Comparison of ENCODE assay signal across 8 cellular contexts in genomic region chr3:170128977-170129431, GRCh38. TPM values are rescaled to one million over a fixed set of nuclear protein-coding genes. Genes with fewer than 3 reads are reported as not detected.
DNase-seq lines count a peak whose midpoint lies in the region; ATAC-seq and TF ChIP-seq lines count a peak whose summit lies in the region.

No MANE protein-coding gene starts in this region.

- in situ Hi-C loops in HAP-1 (cut with MboI; ENCODE audit: low sequenced_read_pairs) = no loop called here

- H3K36me3 ChIP-seq in CD8-positive, alpha-beta T cell (ENCODE audit: insufficient read depth, low read length) = peaks cover 12% of the 10 kb centered on the region
- H3K36me3 ChIP-seq in HAP-1 (replicated peaks) (peaks cover 22% of the 10 kb centered on the region), body of pancreas (replicated peaks in 1 of 2; ENCODE audit: insufficient read depth in 1 of 2, low read depth in 2 of 2) (peaks cover 10 to 12% of the 10 kb centered on the region in 2 donors)

- POLR2A ChIA-PET in CD8-positive, alpha-beta T cell (lab: Charles Lee) = interaction anchor here (0.6 to 1.1 kb wide), 4 partner anchors 16 to 300 kb away, joined by 3 to 4 read pairs (median 3); partner anchors contain the start of gene PHC3

- peaks cover 63% of the 10 kb centered on the region for H3K36me3 Mint-ChIP-seq in CD8-positive, alpha-beta T cell

- peak; percentile 56; the same call in 1 of the 2 replicates for TF ChIP-seq POLR2A in Raji (IDR thresholded peaks at IDR 0.05; ENCODE audit: insufficient read depth, low read depth, low read length)
- no peak for TF ChIP-seq POLR2A in body of pancreas (IDR thresholded peaks at IDR 0.05)

- no peaks in the 10 kb centered on the region for H3K27me3 Mint-ChIP-seq in CD8-positive, alpha-beta T cell (ENCODE audit: low read depth)

- H3K4me3 ChIP-seq in CD8-positive, alpha-beta T cell (ENCODE audit: low read depth, low read length) = no peak overlapping the region
- H3K4me3 ChIP-seq in HAP-1 (no peak overlapping the region), body of pancreas (no peak overlapping the region)

- WGBS in body of pancreas, 2 donors = 91 to 93% methylated on average over 1 of the region's 1 CpG

- ATAC-seq in CD8-positive, alpha-beta T cell = peak; percentile 34
- peak; percentile 61 for ATAC-seq in GM19035 (IDR thresholded peaks at IDR 0.05; ENCODE audit: unreplicated experiment)
- peak; percentile 44 for ATAC-seq in HG03103 (IDR thresholded peaks at IDR 0.05; ENCODE audit: low read depth, unreplicated experiment)
- ATAC-seq in left colon = peak; percentile 18
- ATAC-seq in body of pancreas = no peak

- no peak for TF ChIP-seq CTCF in CD8-positive, alpha-beta T cell (IDR thresholded peaks at IDR 0.05)
- TF ChIP-seq CTCF in body of pancreas (IDR thresholded peaks at IDR 0.05) = no peak

- H3K9me3 ChIP-seq in CD8-positive, alpha-beta T cell (ENCODE audit: low read length) = peaks cover 5% of the 10 kb centered on the region
- no peaks in the 10 kb centered on the region for H3K9me3 ChIP-seq in HAP-1
- no peaks in the 10 kb centered on the region for H3K9me3 ChIP-seq in body of pancreas

- no peak overlapping the region for H3K27ac ChIP-seq in CD8-positive, alpha-beta T cell (ENCODE audit: low read depth, low read length)
- H3K27ac ChIP-seq in body of pancreas = no peak overlapping the region

- intact Hi-C loops in CD8-positive, alpha-beta T cell (cut with DNase I, micrococcal nuclease) = loop anchor here in 1 of 2 experiments (5.0 kb wide), 2 partner anchors 33 to 48 kb away; no protein-coding TSS in a partner anchor
- intact Hi-C loops in left colon (cut with DNase I, micrococcal nuclease) (no loop called here), body of pancreas (cut with DNase I) (no loop called here)

- DNase-seq in CD8-positive, alpha-beta T cell = no peak
- DNase-seq in left colon (no peak), DMS79 (lab: John Stamatoyannopoulos, UW) (no peak), HAP-1 (ENCODE audit: low spot score in 2 of 2) (no peak), body of pancreas (no peak)

- no peaks in the 10 kb centered on the region for H3K27me3 ChIP-seq in CD8-positive, alpha-beta T cell (ENCODE audit: insufficient read depth, low read length)
- H3K27me3 ChIP-seq in HAP-1 (ENCODE audit: low read depth) (no peaks in the 10 kb centered on the region), body of pancreas (no peaks in the 10 kb centered on the region)

- peaks cover 17% of the 10 kb centered on the region for H3K4me1 ChIP-seq in CD8-positive, alpha-beta T cell (ENCODE audit: insufficient read depth, low read length)
- no peaks in the 10 kb centered on the region for H3K4me1 ChIP-seq in HAP-1
- H3K4me1 ChIP-seq in body of pancreas = no peaks in the 10 kb centered on the region

- peaks cover 31% of the 10 kb centered on the region for H3K4me1 Mint-ChIP-seq in CD8-positive, alpha-beta T cell (ENCODE audit: low read depth)

- H3K27ac Mint-ChIP-seq in CD8-positive, alpha-beta T cell = peak overlapping the region; percentile 81

- peak overlapping the region; percentile 55 for H3K4me3 Mint-ChIP-seq in CD8-positive, alpha-beta T cell

- CTCF ChIA-PET in CD8-positive, alpha-beta T cell (lab: Charles Lee) = interaction anchor here (0.8 kb wide), 1 partner anchor 11 kb away, joined by 3 read pairs; no protein-coding TSS in a partner anchor

- peaks cover 4% of the 10 kb centered on the region for H3K9me3 Mint-ChIP-seq in CD8-positive, alpha-beta T cell

RNA-seq across cellular contexts. Expression of gene PHC3, which starts 52.5 kb away (rescaled TPM):
- 100 to 1,000 TPM; 131 to 136 TPM for total RNA-seq in CD8-positive, alpha-beta T cell
- total RNA-seq in left colon = 10 to 100 TPM; 49.3 to 51.1 TPM
- total RNA-seq in body of pancreas = 10 to 100 TPM; 34.8 to 58.7 TPM
